ENCODE assay signal across 17 cellular contexts in the genomic region with DNA sequence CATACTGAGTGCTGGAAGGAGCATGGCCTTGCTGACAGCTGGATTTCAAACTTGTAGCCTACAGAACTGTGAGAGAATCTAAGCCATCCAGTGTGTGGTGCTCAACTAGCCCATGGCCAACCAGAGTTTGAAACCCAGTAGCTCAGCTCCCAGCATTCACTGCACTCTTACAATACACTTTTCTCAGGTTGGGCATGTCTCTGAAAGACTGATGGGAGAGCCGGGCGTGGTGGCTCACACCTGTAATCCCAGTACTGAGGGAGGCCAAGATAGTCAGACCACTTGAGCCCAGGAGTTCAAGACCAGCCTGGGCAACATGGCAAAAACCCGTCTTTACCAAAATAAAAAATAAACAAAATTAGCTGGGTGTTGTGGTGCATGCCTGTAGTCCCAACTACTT. TPM values are rescaled to one million over a fixed set of nuclear protein-coding genes. Genes with fewer than 3 reads are reported as not detected.
DNase-seq lines count a peak whose midpoint lies in the region; FAIRE-seq and TF ChIP-seq lines count a peak whose summit lies in the region.
"Had no signal": no experiment of that assay in that cellular context is flagged by ENCODE, and none has a peak within 500 bp of the region (broad histone marks: within the 10 kb centered on the region; RNA-seq: fewer than 3 reads in every experiment).

No MANE protein-coding gene starts in this region.

- H3K27ac ChIP-seq in temporal lobe (ENCODE audit: low read depth, low read length): peak overlapping the region; percentile 50
- H3K27ac ChIP-seq: C4-2B had no signal

- peaks cover 6% of the 10 kb centered on the region for H4K20me1 ChIP-seq in Loucy (ENCODE audit: insufficient read depth, low read length, poor library complexity, severe bottlenecking)

- peak overlapping the region; percentile 34 for H3K9ac ChIP-seq in Loucy (ENCODE audit: low read depth, low read length, poor library complexity, severe bottlenecking)

- peak overlapping the region; percentile 12 for H3K4me3 ChIP-seq in Loucy (ENCODE audit: low read length, poor library complexity, severe bottlenecking)

- no peak overlapping the region for H2AFZ ChIP-seq in Loucy (ENCODE audit: low read length)

- DNase-seq in neural crest cell (ENCODE audit: low read depth, low spot score) (no peak), glomerular visceral epithelial cell (ENCODE audit: extremely low spot score) (no peak), D721Med (ENCODE audit: insufficient read length, low spot score) (no peak), COLO668 (lab: John Stamatoyannopoulos, UW; ENCODE audit: unreplicated experiment) (no peak)
- DNase-seq: CD4-positive, CD25-positive, alpha-beta regulatory T cell; CD8-positive, alpha-beta T cell; DMS53; DMS79 treated with DMSO at 0.1 percent for 48 hours; GF-D8; GOT3; H7; HCEC 1CT had no signal

- H3K27ac Mint-ChIP-seq in neural crest cell (ENCODE audit: unreplicated experiment): peak overlapping the region; percentile 67
- H3K27ac Mint-ChIP-seq: CD8-positive, alpha-beta T cell had no signal

- H3K4me1 ChIP-seq in Loucy (ENCODE audit: insufficient read depth, low read length, poor library complexity, severe bottlenecking): peaks cover 67% of the 10 kb centered on the region

- H3K79me2 ChIP-seq in Loucy (ENCODE audit: insufficient read depth, low read length): peaks cover 78% of the 10 kb centered on the region

- no peaks in the 10 kb centered on the region for H3K27me3 Mint-ChIP-seq in neural crest cell (ENCODE audit: low read depth)

- no peaks in the 10 kb centered on the region for H3K9me3 ChIP-seq in Loucy (ENCODE audit: insufficient read depth, low read depth, low read length)

- TF ChIP-seq CTCF in Loucy (conservative IDR thresholded peaks at IDR 0.05; ENCODE audit: low read length): no peak
- no peak for TF ChIP-seq CTCF in neural crest cell (conservative IDR thresholded peaks at IDR 0.05)
- no peak for TF ChIP-seq CTCF in D721Med (IDR thresholded peaks at IDR 0.05; ENCODE audit: insufficient read depth, missing control alignments)

- H3K4me2 ChIP-seq in Loucy (ENCODE audit: low read depth, low read length, poor library complexity, severe bottlenecking): peak overlapping the region; percentile 89

- H3K4me1 Mint-ChIP-seq in neural crest cell: peaks cover 44% of the 10 kb centered on the region

- H3K9me2 ChIP-seq in Loucy (replicated peaks; ENCODE audit: low read depth, low read length): no peaks in the 10 kb centered on the region

- H3K36me3 ChIP-seq in Loucy (ENCODE audit: insufficient read depth, low read length): no peaks in the 10 kb centered on the region

- no peaks in the 10 kb centered on the region for H3K27me3 ChIP-seq in Loucy (ENCODE audit: insufficient read depth, low read length, poor library complexity, severe bottlenecking)

- no peaks in the 10 kb centered on the region for H3K9me3 Mint-ChIP-seq in neural crest cell
- H3K9me3 Mint-ChIP-seq: CD4-positive, CD25-positive, alpha-beta regulatory T cell; CD8-positive, alpha-beta T cell had no signal

- peak overlapping the region; percentile 65 for H3K4me3 Mint-ChIP-seq in neural crest cell
- H3K4me3 Mint-ChIP-seq: CD8-positive, alpha-beta T cell had no signal

- H3F3A ChIP-seq in Loucy (ENCODE audit: low read depth): no peaks in the 10 kb centered on the region

- FAIRE-seq in D721Med (lab: Jason Lieb, UNC): no peak
- FAIRE-seq: GM12891, GM18507 had no signal

- H3K36me3 Mint-ChIP-seq in neural crest cell (ENCODE audit: low read depth): no peaks in the 10 kb centered on the region
- H3K36me3 Mint-ChIP-seq: CD4-positive, CD25-positive, alpha-beta regulatory T cell; CD8-positive, alpha-beta T cell had no signal

RNA-seq across cellular contexts. Expression of gene CPNE2, which starts 3.8 kb away (rescaled TPM):
- total RNA-seq in neural crest cell (33.1 and 36.9 TPM in 2 replicates), temporal lobe (42.5 TPM)
